1 cellular context compared by ENCODE assay signal in the genomic region with DNA sequence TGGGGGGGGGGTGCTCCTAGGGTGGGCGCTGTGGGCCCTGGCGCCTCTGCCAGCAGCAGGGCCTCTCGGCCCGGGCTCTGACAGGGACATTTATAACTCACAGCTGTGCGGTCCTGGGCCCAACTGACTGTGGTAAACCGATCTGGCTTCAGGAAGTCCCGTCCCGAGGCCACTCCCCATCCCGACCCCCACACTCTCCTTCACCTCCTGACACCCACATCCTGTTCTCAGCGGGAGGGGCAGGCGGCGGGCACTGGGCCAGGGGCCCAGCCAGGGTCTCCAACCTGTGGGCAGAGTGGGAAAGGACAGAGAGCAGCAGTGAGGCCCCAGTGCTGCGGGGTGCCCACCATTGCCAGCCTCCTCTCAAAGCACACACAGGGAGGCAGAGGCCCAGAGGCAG.
TF ChIP-seq lines count a peak whose summit lies in the region.

No MANE protein-coding gene starts in this region.

TF ChIP-seq in GM23338, 12 proteins besides CTCF, POLR2A, EP300 and RAD21 (continued from another document):
- no peak for TF ChIP-seq JUNB (IDR thresholded peaks at IDR 0.05; ENCODE audit: unreplicated experiment)
- TF ChIP-seq EZH2phosphoT487 (IDR thresholded peaks at IDR 0.05; ENCODE audit: unreplicated experiment) = no peak
- TF ChIP-seq, protein P1, sequence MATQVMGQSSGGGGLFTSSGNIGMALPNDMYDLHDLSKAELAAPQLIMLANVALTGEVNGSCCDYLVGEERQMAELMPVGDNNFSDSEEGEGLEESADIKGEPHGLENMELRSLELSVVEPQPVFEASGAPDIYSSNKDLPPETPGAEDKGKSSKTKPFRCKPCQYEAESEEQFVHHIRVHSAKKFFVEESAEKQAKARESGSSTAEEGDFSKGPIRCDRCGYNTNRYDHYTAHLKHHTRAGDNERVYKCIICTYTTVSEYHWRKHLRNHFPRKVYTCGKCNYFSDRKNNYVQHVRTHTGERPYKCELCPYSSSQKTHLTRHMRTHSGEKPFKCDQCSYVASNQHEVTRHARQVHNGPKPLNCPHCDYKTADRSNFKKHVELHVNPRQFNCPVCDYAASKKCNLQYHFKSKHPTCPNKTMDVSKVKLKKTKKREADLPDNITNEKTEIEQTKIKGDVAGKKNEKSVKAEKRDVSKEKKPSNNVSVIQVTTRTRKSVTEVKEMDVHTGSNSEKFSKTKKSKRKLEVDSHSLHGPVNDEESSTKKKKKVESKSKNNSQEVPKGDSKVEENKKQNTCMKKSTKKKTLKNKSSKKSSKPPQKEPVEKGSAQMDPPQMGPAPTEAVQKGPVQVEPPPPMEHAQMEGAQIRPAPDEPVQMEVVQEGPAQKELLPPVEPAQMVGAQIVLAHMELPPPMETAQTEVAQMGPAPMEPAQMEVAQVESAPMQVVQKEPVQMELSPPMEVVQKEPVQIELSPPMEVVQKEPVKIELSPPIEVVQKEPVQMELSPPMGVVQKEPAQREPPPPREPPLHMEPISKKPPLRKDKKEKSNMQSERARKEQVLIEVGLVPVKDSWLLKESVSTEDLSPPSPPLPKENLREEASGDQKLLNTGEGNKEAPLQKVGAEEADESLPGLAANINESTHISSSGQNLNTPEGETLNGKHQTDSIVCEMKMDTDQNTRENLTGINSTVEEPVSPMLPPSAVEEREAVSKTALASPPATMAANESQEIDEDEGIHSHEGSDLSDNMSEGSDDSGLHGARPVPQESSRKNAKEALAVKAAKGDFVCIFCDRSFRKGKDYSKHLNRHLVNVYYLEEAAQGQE (IDR thresholded peaks at IDR 0.05; ENCODE audit: unreplicated experiment) = no peak
- TF ChIP-seq POLR2AphosphoS5 (IDR thresholded peaks at IDR 0.05; ENCODE audit: low read depth) = no peak
- no peak for TF ChIP-seq NANOG (IDR thresholded peaks at IDR 0.05; ENCODE audit: borderline replicate concordance)
- TF ChIP-seq ZNF114 (CRISPR knock-in tag; IDR thresholded peaks at IDR 0.05) = no peak
